In the genomic region with DNA sequence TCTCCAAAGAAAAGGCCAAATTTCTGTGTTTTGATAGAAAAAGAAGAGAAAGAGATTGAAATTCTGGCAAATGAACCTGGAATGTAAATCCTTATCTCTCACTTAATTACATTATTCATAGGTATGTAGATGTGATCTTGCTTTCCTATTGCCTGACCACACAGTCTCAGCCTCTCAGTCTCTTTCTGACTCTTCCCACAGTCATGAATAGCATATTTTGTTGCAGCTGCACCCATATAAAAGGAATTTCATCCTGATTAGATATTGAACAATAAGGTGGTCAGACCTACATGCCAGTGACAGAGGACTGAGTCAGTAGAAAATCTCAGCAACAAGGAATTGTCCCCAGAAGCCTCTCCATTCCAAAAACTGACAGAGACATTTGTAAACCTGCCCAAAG, we compare ENCODE assay signal across 13 cellular contexts.
"Had no signal": no experiment of that assay in that cellular context is flagged by ENCODE, and none has a peak within 500 bp of the region (broad histone marks: within the 10 kb centered on the region; RNA-seq: fewer than 3 reads in every experiment).

No MANE protein-coding gene starts in this region.

- H3K27me3 Mint-ChIP-seq: activated B cell treated with CpG ODN at 0.5 μM for 24 hours; activated CD4-positive, alpha-beta T cell treated with anti-CD3 and anti-CD28 coated beads, Interleukin-2, amount 10 ng/mL, durations not matched to agents 7 days and 5 days; brain; naive thymus-derived CD4-positive, alpha-beta T cell; T-cell had no signal

- H3K9me3 Mint-ChIP-seq: activated B cell treated with CpG ODN at 0.5 μM for 24 hours, brain had no signal

- H3K27ac ChIP-seq: adrenal gland, esophagus muscularis mucosa, heart left ventricle, skin epidermis had no signal

- DNase-seq: activated B cell treated with CpG ODN at 0.5 μM for 24 hours; activated CD4-positive, alpha-beta T cell treated with anti-CD3 and anti-CD28 coated beads, Interleukin-2, amount 10 ng/mL, durations not matched to agents 7 days and 5 days; activated naive CD4-positive, alpha-beta T cell treated with anti-CD3 and anti-CD28 coated beads, Interleukin-2, amount 50 U/mL, for 16 hours; activated T-cell treated with anti-CD3 and anti-CD28 coated beads for 4 hours; adrenal gland; dermis blood vessel endothelial cell; heart left ventricle; naive thymus-derived CD4-positive, alpha-beta T cell; T-cell had no signal

- H3K4me1 ChIP-seq: adrenal gland, esophagus muscularis mucosa, heart left ventricle had no signal

- H3K36me3 Mint-ChIP-seq: brain; naive thymus-derived CD4-positive, alpha-beta T cell; T-cell had no signal

- ATAC-seq: heart left ventricle; naive thymus-derived CD4-positive, alpha-beta T cell; T-cell had no signal

- H3K4me3 ChIP-seq: adrenal gland, esophagus muscularis mucosa, heart left ventricle, skin epidermis had no signal

- H3K4me1 Mint-ChIP-seq: activated B cell treated with CpG ODN at 0.5 μM for 24 hours; activated CD4-positive, alpha-beta T cell treated with anti-CD3 and anti-CD28 coated beads, Interleukin-2, amount 10 ng/mL, durations not matched to agents 7 days and 5 days; naive thymus-derived CD4-positive, alpha-beta T cell; T-cell had no signal

- H3K27ac Mint-ChIP-seq: activated B cell treated with CpG ODN at 0.5 μM for 24 hours; activated CD4-positive, alpha-beta T cell treated with anti-CD3 and anti-CD28 coated beads, Interleukin-2, amount 10 ng/mL, durations not matched to agents 7 days and 5 days; activated T-helper 2 cell treated with anti-CD3 and anti-CD28 coated beads, Interferon-gamma antibody, Interleukin-2, Interleukin-4, amounts not matched to agents 10 μg/mL and 5 μg/mL and 100 μg/mL, durations not matched to agents 14 hours and 24 hours and 36 hours; brain; naive thymus-derived CD4-positive, alpha-beta T cell; T-cell had no signal

- H3K27me3 ChIP-seq: adrenal gland, esophagus muscularis mucosa, heart left ventricle had no signal

- H3K4me3 Mint-ChIP-seq: activated B cell treated with CpG ODN at 0.5 μM for 24 hours; activated CD4-positive, alpha-beta T cell treated with anti-CD3 and anti-CD28 coated beads, Interleukin-2, amount 10 ng/mL, durations not matched to agents 7 days and 5 days; brain; naive thymus-derived CD4-positive, alpha-beta T cell; T-cell had no signal
